Comparison of ENCODE assay signal across 1 cellular context in the genomic region with DNA sequence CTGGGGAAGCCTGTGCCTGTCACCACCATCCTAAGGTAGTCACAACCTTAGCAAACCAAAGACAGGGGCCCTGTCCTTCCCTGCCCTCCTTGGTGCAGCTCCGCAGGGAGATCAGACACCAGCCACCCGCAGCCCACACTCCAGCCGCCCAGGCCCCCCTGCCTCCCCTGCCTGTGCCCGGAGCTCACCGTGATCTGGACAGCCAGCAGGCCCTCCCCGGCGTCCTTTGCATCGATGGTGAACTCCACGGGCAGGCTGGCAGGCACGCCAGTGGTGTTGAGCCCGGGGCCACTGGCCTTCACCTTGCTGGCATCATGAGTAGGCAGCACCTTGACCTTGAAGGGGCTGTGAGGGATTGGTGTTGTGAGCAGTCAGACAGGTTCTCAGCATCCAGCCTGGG.
A peak's percentile ranks its signal among the peaks of the same experiment; 100 is the strongest.
TF ChIP-seq lines count a peak whose summit lies in the region.

No MANE protein-coding gene starts in this region.

TF ChIP-seq in HepG2, 621 proteins besides CTCF, POLR2A, EP300 and RAD21:
- TF ChIP-seq RBFOX2 (IDR thresholded peaks at IDR 0.05; ENCODE audit: low read depth, low read length): 0 out of 2 replicates have a peak, but pooled peaks have one; percentile 3
- peak; percentile 0 for TF ChIP-seq AGO2 (optimal IDR thresholded peaks at IDR 0.05; ENCODE audit: low read depth, low read length)
- TF ChIP-seq SRSF9 (IDR thresholded peaks at IDR 0.05; ENCODE audit: borderline replicate concordance, insufficient read depth, low read depth, low read length, poor library complexity, severe bottlenecking): no peak
